In genomic region chr10:26334932-26335573, GRCh38 we compare ENCODE assay signal across 1 cellular context.
TF ChIP-seq lines count a peak whose summit lies in the region.

No MANE protein-coding gene starts in this region.

TF ChIP-seq in GM23338, 12 proteins besides CTCF, POLR2A, EP300 and RAD21 (continued from another document):
- TF ChIP-seq ZNF462 (CRISPR knock-in tag; IDR thresholded peaks at IDR 0.05) (no peak), POLR2AphosphoS5 (IDR thresholded peaks at IDR 0.05; ENCODE audit: low read depth) (no peak), EZH2 (IDR thresholded peaks at IDR 0.05; ENCODE audit: low read depth, unreplicated experiment) (no peak), ZNF331 (CRISPR knock-in tag; IDR thresholded peaks at IDR 0.05; ENCODE audit: low read depth) (no peak)
